14 cellular contexts compared by ENCODE assay signal in the genomic region with DNA sequence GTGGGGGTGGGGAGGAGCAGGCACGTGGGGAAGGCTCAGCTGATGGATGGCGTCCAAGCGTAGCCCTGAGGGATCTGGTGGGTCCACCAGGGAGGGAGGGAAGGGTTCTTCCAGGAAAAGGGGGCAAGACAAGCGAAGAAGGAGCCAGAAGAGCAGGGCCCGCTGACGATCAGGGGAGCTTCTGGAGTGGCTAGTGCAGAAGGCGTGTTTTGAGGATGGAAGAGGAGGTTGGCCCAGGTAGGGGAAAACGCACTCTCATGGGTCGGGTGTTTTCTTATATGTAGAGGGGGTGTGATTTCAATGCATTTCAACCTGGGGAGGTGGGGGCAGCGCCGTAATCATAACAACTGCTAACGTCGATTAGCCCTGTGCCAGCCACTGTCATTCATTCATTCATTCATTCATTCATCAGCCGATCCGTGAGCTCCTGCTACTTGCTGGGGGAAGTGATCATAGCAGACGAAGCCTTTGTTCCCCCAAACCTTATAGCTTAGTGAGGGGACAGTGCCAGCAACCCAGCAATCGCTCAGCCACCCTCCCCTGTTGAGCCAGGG.
DNase-seq lines count a peak whose midpoint lies in the region; ATAC-seq and TF ChIP-seq lines count a peak whose summit lies in the region.
"Had no signal": no experiment of that assay in that cellular context is flagged by ENCODE, and none has a peak within 500 bp of the region (broad histone marks: within the 10 kb centered on the region; RNA-seq: fewer than 3 reads in every experiment).

No MANE protein-coding gene starts in this region.

- H2BK12ac ChIP-seq in neuronal stem cell (ENCODE audit: low read length), result no peak overlapping the region

- no peak overlapping the region for H3K27ac Mint-ChIP-seq in endothelial cell (ENCODE audit: unreplicated experiment)
- H3K27ac Mint-ChIP-seq: CD4-positive, CD25-positive, alpha-beta regulatory T cell; GM23338 had no signal

- H3K79me1 ChIP-seq in neuronal stem cell (ENCODE audit: low read depth, low read length), result peaks cover 2% of the 10 kb centered on the region

- H3K9ac ChIP-seq in BLaER1 (no peak overlapping the region), neuronal stem cell (ENCODE audit: low read depth, low read length, poor library complexity) (no peak overlapping the region)

- no peak overlapping the region for H3K4ac ChIP-seq in neuronal stem cell (ENCODE audit: low read length)

- POLR2A ChIA-PET in HEK293 (lab: Yijun Ruan, JAX), result no interaction called here

- H2BK5ac ChIP-seq in neuronal stem cell (ENCODE audit: low read length), result no peak overlapping the region

- no peak overlapping the region for H3K18ac ChIP-seq in neuronal stem cell (ENCODE audit: low read length)

- H3K36me3 ChIP-seq in BLaER1, result no peaks in the 10 kb centered on the region
- H3K36me3 ChIP-seq in HEK293 (ENCODE audit: control insufficient read depth in 2 of 2, insufficient read depth in 1 of 2, low read length in 2 of 2), result no peaks in the 10 kb centered on the region
- H3K36me3 ChIP-seq in neuronal stem cell (replicated peaks in 1 of 2; ENCODE audit: control insufficient read depth in 2 of 2, insufficient read depth in 2 of 2, low read length in 2 of 2), result no peaks in the 10 kb centered on the region

- DNase-seq in endothelial cell (ENCODE audit: low spot score) (no peak), neuronal stem cell (ENCODE audit: low spot score) (no peak), left ventricle myocardium superior (no peak), DMS 273 (lab: John Stamatoyannopoulos, UW; ENCODE audit: unreplicated experiment) (no peak)
- DNase-seq: 8988T; C1 segment of cervical spinal cord; CD4-positive, CD25-positive, alpha-beta regulatory T cell; CD8-positive, alpha-beta memory T cell; COR-L47; H7 had no signal

- WGBS in neuronal stem cell (ENCODE audit: extremely low coverage in 2 of 2, insufficient read length in 2 of 2, insufficient replicate concordance in 1 of 2), 2 donors, result no CpG with 5 or more reads among the region's 17 CpGs

- H2AFZ ChIP-seq in neuronal stem cell (ENCODE audit: low read length), result no peak overlapping the region
- H2AFZ ChIP-seq: GM23338 had no signal

- H2BK120ac ChIP-seq in neuronal stem cell (ENCODE audit: low read depth, low read length), result no peak overlapping the region

- H3K4me1 Mint-ChIP-seq in endothelial cell (ENCODE audit: unreplicated experiment), result peaks cover 14% of the 10 kb centered on the region
- H3K4me1 Mint-ChIP-seq: CD4-positive, CD25-positive, alpha-beta regulatory T cell; CD8-positive, alpha-beta memory T cell had no signal

- 0 out of 2 replicates have a peak, but pooled peaks cover 9% of the 10 kb centered on the region for H4K20me1 ChIP-seq in BLaER1

- CTCF ChIA-PET in HEK293 (lab: Yijun Ruan, JAX), result interaction anchor here (0.6 kb wide), 3 partner anchors 15 to 1001 kb away, joined by 3 read pairs; no protein-coding TSS in a partner anchor

- H3K4me3 ChIP-seq in BLaER1, result no peak overlapping the region
- no peak overlapping the region for H3K4me3 ChIP-seq in HEK293 (ENCODE audit: low read depth, low read length)
- no peak overlapping the region for H3K4me3 ChIP-seq in neuronal stem cell (ENCODE audit: low read length in 2 of 2)
- H3K4me3 ChIP-seq: GM23338 had no signal

- ATAC-seq in GM18520 (IDR thresholded peaks at IDR 0.05; ENCODE audit: unreplicated experiment) (no peak), left ventricle myocardium superior (no peak)
- ATAC-seq: GM23338 had no signal

- H3K9me3 ChIP-seq in BLaER1, result no peaks in the 10 kb centered on the region
- H3K9me3 ChIP-seq in HEK293 (ENCODE audit: control insufficient read depth, insufficient read depth, low read depth, low read length), result no peaks in the 10 kb centered on the region
- no peaks in the 10 kb centered on the region for H3K9me3 ChIP-seq in neuronal stem cell (replicated peaks in 1 of 2; ENCODE audit: control insufficient read depth in 2 of 2, insufficient read depth in 1 of 2, low read depth in 1 of 2, low read length in 2 of 2)

- H3K36me3 Mint-ChIP-seq in endothelial cell (ENCODE audit: low read depth, unreplicated experiment), result no peaks in the 10 kb centered on the region
- H3K36me3 Mint-ChIP-seq: CD4-positive, CD25-positive, alpha-beta regulatory T cell; CD8-positive, alpha-beta memory T cell had no signal

- H2AK5ac ChIP-seq in neuronal stem cell (ENCODE audit: low read depth, low read length), result peak overlapping the region; percentile 82

- no peak overlapping the region for H3K23ac ChIP-seq in neuronal stem cell (ENCODE audit: low read depth, low read length, poor library complexity)

- H4K8ac ChIP-seq in neuronal stem cell (ENCODE audit: low read depth, low read length), result no peak overlapping the region

- no peaks in the 10 kb centered on the region for H3K9me3 Mint-ChIP-seq in endothelial cell (ENCODE audit: unreplicated experiment)
- H3K9me3 Mint-ChIP-seq: CD8-positive, alpha-beta memory T cell; GM23338 had no signal

- H3K27me3 ChIP-seq in BLaER1, result peaks cover 6% of the 10 kb centered on the region; the same call in 1 of the 2 replicates
- no peaks in the 10 kb centered on the region for H3K27me3 ChIP-seq in neuronal stem cell (ENCODE audit: control insufficient read depth in 3 of 3, insufficient read depth in 3 of 3, low read depth in 1 of 3, low read length in 3 of 3)

- peaks cover 9% of the 10 kb centered on the region for H3K27me3 Mint-ChIP-seq in endothelial cell (ENCODE audit: unreplicated experiment)

- H3K14ac ChIP-seq in neuronal stem cell (ENCODE audit: low read length), result no peak overlapping the region

- H3K27ac ChIP-seq in BLaER1 (no peak overlapping the region), HEK293 (ENCODE audit: extremely low read depth, low read depth, low read length) (no peak overlapping the region), neuronal stem cell (replicated peaks; ENCODE audit: low read length) (no peak overlapping the region)

- H3K4me3 Mint-ChIP-seq in endothelial cell (ENCODE audit: unreplicated experiment), result peak overlapping the region; percentile 51
- H3K4me3 Mint-ChIP-seq: CD4-positive, CD25-positive, alpha-beta regulatory T cell; CD8-positive, alpha-beta memory T cell; GM23338 had no signal

- H2BK15ac ChIP-seq in neuronal stem cell (ENCODE audit: low read length), result no peak overlapping the region

- TF ChIP-seq CTCF in HEK293 (tag by site-specific recombination; IDR thresholded peaks at IDR 0.05), result no peak
- no peak for TF ChIP-seq CTCF in endothelial cell (IDR thresholded peaks at IDR 0.05; ENCODE audit: unreplicated experiment)

- no peak overlapping the region for H4K91ac ChIP-seq in neuronal stem cell (ENCODE audit: low read depth, low read length, poor library complexity)

- peak overlapping the region; percentile 32 for H3K4me2 ChIP-seq in BLaER1
- no peak overlapping the region for H3K4me2 ChIP-seq in neuronal stem cell (ENCODE audit: insufficient read depth, low read length, poor library complexity, severe bottlenecking)
- H3K4me2 ChIP-seq: GM23338 had no signal

- intact Hi-C loops in left ventricle myocardium superior (cut with micrococcal nuclease), result no loop called here

- H3K4me1 ChIP-seq in BLaER1 (peaks cover 78% of the 10 kb centered on the region), HEK293 (ENCODE audit: control insufficient read depth, insufficient read depth, low read length) (no peaks in the 10 kb centered on the region), neuronal stem cell (ENCODE audit: control insufficient read depth in 2 of 2, insufficient read depth in 1 of 2, low read depth in 1 of 2, low read length in 2 of 2) (peaks cover 5 to 33% of the 10 kb centered on the region in 2 donors)

TF ChIP-seq in HEK293, 187 proteins besides CTCF, POLR2A, EP300 and RAD21:
- TF ChIP-seq ZNF433 (tag by site-specific recombination; IDR thresholded peaks at IDR 0.05; ENCODE audit: low read depth) (no peak), ZNF302 (tag by site-specific recombination; IDR thresholded peaks at IDR 0.05; ENCODE audit: low read depth) (no peak), ZFP3 (tag by site-specific recombination; IDR thresholded peaks at IDR 0.05; ENCODE audit: low read depth) (peak; percentile 72)
